1 cellular context compared by ENCODE assay signal in the genomic region with DNA sequence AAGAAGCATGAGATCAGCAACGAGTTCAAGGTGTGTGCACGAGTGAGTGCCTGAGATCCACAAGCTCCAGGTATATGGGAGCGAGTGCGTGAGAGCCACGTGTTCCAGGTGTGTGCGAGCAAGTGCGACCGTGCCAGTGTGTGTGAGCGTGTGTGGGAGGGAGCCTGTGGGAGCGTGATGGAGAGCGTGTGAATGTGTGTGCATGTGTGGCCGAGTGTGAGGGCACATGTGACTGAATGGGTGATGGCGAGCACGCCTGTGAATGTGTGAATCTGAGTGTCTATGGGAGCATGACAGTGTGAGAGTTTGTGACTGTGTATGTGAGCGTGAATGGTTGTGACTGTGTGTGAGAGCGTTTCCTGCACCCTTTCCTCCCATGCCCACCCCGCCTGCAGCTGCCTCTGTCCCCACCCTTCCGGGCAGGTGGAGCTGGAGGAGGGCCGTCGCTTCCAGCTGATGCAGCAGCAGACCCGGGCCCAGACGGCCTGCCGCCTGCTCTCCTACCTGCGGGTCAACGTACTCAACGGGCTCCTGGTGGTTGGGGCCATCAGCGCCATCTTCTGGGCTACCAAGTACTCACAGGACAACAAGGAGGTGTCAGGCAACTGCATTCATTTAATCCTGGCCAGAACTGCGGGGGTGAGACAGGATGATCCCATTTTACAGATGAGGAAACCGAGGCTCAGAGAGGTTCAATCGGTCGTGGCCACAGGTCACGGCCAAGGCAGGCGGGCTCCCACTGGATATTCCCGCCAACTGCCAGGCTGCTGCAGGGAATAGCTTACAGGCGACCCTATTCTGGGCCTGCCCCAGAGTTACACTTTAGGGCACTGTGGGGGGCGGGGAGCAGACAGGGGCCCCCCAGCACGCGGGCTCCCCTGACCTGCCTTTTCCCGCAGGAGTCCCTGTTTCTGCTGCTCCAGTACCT.
TF ChIP-seq lines count a peak whose summit lies in the region.

No MANE protein-coding gene starts in this region.

TF ChIP-seq in HepG2, 621 proteins besides CTCF, POLR2A, EP300 and RAD21 (continued from another document and continues in another):
- no peak for TF ChIP-seq ATF4 (CRISPR knock-in tag; IDR thresholded peaks at IDR 0.05)
- no peak for TF ChIP-seq XBP1 (CRISPR knock-in tag; IDR thresholded peaks at IDR 0.05)
- no peak for TF ChIP-seq NBN (conservative IDR thresholded peaks at IDR 0.05)
- no peak for TF ChIP-seq MAZ (IDR thresholded peaks at IDR 0.05; ENCODE audit: borderline replicate concordance, low read depth, low read length)
- TF ChIP-seq MAZ (CRISPR knock-in tag; IDR thresholded peaks at IDR 0.05; ENCODE audit: low read depth): peak; percentile 62; the same call in 1 of the 2 replicates
- no peak for TF ChIP-seq PRMT3 (CRISPR knock-in tag; IDR thresholded peaks at IDR 0.05; ENCODE audit: borderline replicate concordance, low read depth)
- no peak for TF ChIP-seq ZNF550 (CRISPR knock-in tag; IDR thresholded peaks at IDR 0.05; ENCODE audit: borderline replicate concordance)
- TF ChIP-seq ZFY (CRISPR knock-in tag; IDR thresholded peaks at IDR 0.05): peak; percentile 25; the same call in 1 of the 2 replicates
- no peak for TF ChIP-seq ZNF253 (CRISPR knock-in tag; IDR thresholded peaks at IDR 0.05; ENCODE audit: borderline replicate concordance)
- TF ChIP-seq ZEB1 (IDR thresholded peaks at IDR 0.05; ENCODE audit: insufficient replicate concordance, low read depth): peak; percentile 43
- TF ChIP-seq, protein P1, sequence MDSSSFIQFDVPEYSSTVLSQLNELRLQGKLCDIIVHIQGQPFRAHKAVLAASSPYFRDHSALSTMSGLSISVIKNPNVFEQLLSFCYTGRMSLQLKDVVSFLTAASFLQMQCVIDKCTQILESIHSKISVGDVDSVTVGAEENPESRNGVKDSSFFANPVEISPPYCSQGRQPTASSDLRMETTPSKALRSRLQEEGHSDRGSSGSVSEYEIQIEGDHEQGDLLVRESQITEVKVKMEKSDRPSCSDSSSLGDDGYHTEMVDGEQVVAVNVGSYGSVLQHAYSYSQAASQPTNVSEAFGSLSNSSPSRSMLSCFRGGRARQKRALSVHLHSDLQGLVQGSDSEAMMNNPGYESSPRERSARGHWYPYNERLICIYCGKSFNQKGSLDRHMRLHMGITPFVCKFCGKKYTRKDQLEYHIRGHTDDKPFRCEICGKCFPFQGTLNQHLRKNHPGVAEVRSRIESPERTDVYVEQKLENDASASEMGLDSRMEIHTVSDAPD (CRISPR knock-in tag; IDR thresholded peaks at IDR 0.05): no peak
- TF ChIP-seq MAFF (IDR thresholded peaks at IDR 0.05; ENCODE audit: low read depth, low read length): no peak
- no peak for TF ChIP-seq MZF1 (CRISPR knock-in tag; IDR thresholded peaks at IDR 0.05; ENCODE audit: borderline replicate concordance)
- TF ChIP-seq ZSCAN30 (CRISPR knock-in tag; IDR thresholded peaks at IDR 0.05): no peak
- TF ChIP-seq, protein P2, sequence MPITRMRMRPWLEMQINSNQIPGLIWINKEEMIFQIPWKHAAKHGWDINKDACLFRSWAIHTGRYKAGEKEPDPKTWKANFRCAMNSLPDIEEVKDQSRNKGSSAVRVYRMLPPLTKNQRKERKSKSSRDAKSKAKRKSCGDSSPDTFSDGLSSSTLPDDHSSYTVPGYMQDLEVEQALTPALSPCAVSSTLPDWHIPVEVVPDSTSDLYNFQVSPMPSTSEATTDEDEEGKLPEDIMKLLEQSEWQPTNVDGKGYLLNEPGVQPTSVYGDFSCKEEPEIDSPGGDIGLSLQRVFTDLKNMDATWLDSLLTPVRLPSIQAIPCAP (CRISPR knock-in tag; IDR thresholded peaks at IDR 0.05; ENCODE audit: low read depth): no peak
- TF ChIP-seq KLF16 (CRISPR knock-in tag; IDR thresholded peaks at IDR 0.05): 0 out of 4 replicates have a peak, but pooled peaks of 1 of the 2 experiments have one; percentile 41
- TF ChIP-seq GABPB1 (CRISPR knock-in tag; IDR thresholded peaks at IDR 0.05): peak; percentile 22
- no peak for TF ChIP-seq SNAI1 (CRISPR knock-in tag; IDR thresholded peaks at IDR 0.05; ENCODE audit: borderline replicate concordance)
- TF ChIP-seq GATAD2A (CRISPR knock-in tag; IDR thresholded peaks at IDR 0.05): no peak
- no peak for TF ChIP-seq GFI1 (CRISPR knock-in tag; IDR thresholded peaks at IDR 0.05; ENCODE audit: borderline replicate concordance)
- no peak for TF ChIP-seq FOXM1 (CRISPR knock-in tag; IDR thresholded peaks at IDR 0.05)
- TF ChIP-seq ZNF605 (CRISPR knock-in tag; IDR thresholded peaks at IDR 0.05): no peak
- no peak for TF ChIP-seq RORA (CRISPR knock-in tag; IDR thresholded peaks at IDR 0.05)
- TF ChIP-seq ZNF501 (CRISPR knock-in tag; IDR thresholded peaks at IDR 0.05): peak; percentile 88
- TF ChIP-seq, protein P3, sequence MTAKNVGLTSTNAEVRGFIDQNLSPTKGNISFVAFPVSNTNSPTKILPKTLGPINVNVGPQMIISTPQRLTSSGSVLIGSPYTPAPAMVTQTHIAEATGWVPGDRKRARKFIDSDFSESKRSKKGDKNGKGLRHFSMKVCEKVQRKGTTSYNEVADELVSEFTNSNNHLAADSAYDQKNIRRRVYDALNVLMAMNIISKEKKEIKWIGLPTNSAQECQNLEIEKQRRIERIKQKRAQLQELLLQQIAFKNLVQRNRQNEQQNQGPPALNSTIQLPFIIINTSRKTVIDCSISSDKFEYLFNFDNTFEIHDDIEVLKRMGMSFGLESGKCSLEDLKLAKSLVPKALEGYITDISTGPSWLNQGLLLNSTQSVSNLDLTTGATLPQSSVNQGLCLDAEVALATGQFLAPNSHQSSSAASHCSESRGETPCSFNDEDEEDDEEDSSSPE (CRISPR knock-in tag; IDR thresholded peaks at IDR 0.05): 0 out of 2 replicates have a peak, but pooled peaks have one; percentile 32
- 0 out of 2 replicates have a peak, but pooled peaks have one; percentile 36 for TF ChIP-seq ZBTB7B (CRISPR knock-in tag; IDR thresholded peaks at IDR 0.05)
- no peak for TF ChIP-seq GPN1 (CRISPR knock-in tag; IDR thresholded peaks at IDR 0.05; ENCODE audit: borderline replicate concordance)
- TF ChIP-seq HNRNPL (IDR thresholded peaks at IDR 0.05; ENCODE audit: low read depth, low read length): 0 out of 2 replicates have a peak, but pooled peaks have one; percentile 7
- no peak for TF ChIP-seq ZNF362 (CRISPR knock-in tag; IDR thresholded peaks at IDR 0.05; ENCODE audit: borderline replicate concordance)
- TF ChIP-seq MTF1 (CRISPR knock-in tag; IDR thresholded peaks at IDR 0.05): no peak
- TF ChIP-seq ZMYM4 (CRISPR knock-in tag; IDR thresholded peaks at IDR 0.05): no peak
- no peak for TF ChIP-seq SRSF9 (IDR thresholded peaks at IDR 0.05; ENCODE audit: borderline replicate concordance, insufficient read depth, low read depth, low read length, poor library complexity, severe bottlenecking)
- TF ChIP-seq HOXA9 (CRISPR knock-in tag; IDR thresholded peaks at IDR 0.05; ENCODE audit: borderline replicate concordance): 0 out of 2 replicates have a peak, but pooled peaks have one; percentile 35
- TF ChIP-seq TSC22D2 (CRISPR knock-in tag; IDR thresholded peaks at IDR 0.05; ENCODE audit: borderline replicate concordance): no peak
- TF ChIP-seq IKZF4 (CRISPR knock-in tag; IDR thresholded peaks at IDR 0.05; ENCODE audit: borderline replicate concordance, low read depth, not compliant biosample characterization): no peak
- no peak for TF ChIP-seq MIXL1 (CRISPR knock-in tag; IDR thresholded peaks at IDR 0.05)
- no peak for TF ChIP-seq POLR2AphosphoS2 (IDR thresholded peaks at IDR 0.05; ENCODE audit: low read depth, low read length)
- no peak for TF ChIP-seq ATM (IDR thresholded peaks at IDR 0.05; ENCODE audit: borderline replicate concordance)
- no peak for TF ChIP-seq ZNF773 (CRISPR knock-in tag; IDR thresholded peaks at IDR 0.05; ENCODE audit: borderline replicate concordance)
- TF ChIP-seq KLF9 (CRISPR knock-in tag; IDR thresholded peaks at IDR 0.05; ENCODE audit: low read depth): no peak
- TF ChIP-seq, protein P4, sequence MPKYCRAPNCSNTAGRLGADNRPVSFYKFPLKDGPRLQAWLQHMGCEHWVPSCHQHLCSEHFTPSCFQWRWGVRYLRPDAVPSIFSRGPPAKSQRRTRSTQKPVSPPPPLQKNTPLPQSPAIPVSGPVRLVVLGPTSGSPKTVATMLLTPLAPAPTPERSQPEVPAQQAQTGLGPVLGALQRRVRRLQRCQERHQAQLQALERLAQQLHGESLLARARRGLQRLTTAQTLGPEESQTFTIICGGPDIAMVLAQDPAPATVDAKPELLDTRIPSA (CRISPR knock-in tag; IDR thresholded peaks at IDR 0.05; ENCODE audit: borderline replicate concordance): no peak
- no peak for TF ChIP-seq ZNF780A (CRISPR knock-in tag; IDR thresholded peaks at IDR 0.05)
- TF ChIP-seq NR2F1 (CRISPR knock-in tag; IDR thresholded peaks at IDR 0.05): no peak
- TF ChIP-seq RFX1 (IDR thresholded peaks at IDR 0.05): no peak; the same call in 1 of the 2 replicates
- peak; percentile 95 for TF ChIP-seq XRCC5 (optimal IDR thresholded peaks at IDR 0.05; ENCODE audit: low read length)
- no peak for TF ChIP-seq ELF4 (CRISPR knock-in tag; IDR thresholded peaks at IDR 0.05; ENCODE audit: borderline replicate concordance)
- no peak for TF ChIP-seq ZC3H13 (CRISPR knock-in tag; IDR thresholded peaks at IDR 0.05)
- TF ChIP-seq SRSF4 (IDR thresholded peaks at IDR 0.05; ENCODE audit: low read depth, low read length, poor library complexity, severe bottlenecking): no peak
- TF ChIP-seq, protein P5, sequence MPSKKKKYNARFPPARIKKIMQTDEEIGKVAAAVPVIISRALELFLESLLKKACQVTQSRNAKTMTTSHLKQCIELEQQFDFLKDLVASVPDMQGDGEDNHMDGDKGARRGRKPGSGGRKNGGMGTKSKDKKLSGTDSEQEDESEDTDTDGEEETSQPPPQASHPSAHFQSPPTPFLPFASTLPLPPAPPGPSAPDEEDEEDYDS (CRISPR knock-in tag; IDR thresholded peaks at IDR 0.05): no peak
- TF ChIP-seq, protein P6, sequence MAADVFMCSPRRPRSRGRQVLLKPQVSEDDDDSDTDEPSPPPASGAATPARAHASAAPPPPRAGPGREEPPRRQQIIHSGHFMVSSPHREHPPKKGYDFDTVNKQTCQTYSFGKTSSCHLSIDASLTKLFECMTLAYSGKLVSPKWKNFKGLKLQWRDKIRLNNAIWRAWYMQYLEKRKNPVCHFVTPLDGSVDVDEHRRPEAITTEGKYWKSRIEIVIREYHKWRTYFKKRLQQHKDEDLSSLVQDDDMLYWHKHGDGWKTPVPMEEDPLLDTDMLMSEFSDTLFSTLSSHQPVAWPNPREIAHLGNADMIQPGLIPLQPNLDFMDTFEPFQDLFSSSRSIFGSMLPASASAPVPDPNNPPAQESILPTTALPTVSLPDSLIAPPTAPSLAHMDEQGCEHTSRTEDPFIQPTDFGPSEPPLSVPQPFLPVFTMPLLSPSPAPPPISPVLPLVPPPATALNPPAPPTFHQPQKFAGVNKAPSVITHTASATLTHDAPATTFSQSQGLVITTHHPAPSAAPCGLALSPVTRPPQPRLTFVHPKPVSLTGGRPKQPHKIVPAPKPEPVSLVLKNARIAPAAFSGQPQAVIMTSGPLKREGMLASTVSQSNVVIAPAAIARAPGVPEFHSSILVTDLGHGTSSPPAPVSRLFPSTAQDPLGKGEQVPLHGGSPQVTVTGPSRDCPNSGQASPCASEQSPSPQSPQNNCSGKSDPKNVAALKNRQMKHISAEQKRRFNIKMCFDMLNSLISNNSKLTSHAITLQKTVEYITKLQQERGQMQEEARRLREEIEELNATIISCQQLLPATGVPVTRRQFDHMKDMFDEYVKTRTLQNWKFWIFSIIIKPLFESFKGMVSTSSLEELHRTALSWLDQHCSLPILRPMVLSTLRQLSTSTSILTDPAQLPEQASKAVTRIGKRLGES (CRISPR knock-in tag; IDR thresholded peaks at IDR 0.05; ENCODE audit: borderline replicate concordance): no peak
- no peak for TF ChIP-seq RFX3 (CRISPR knock-in tag; IDR thresholded peaks at IDR 0.05)
- TF ChIP-seq, protein P7, sequence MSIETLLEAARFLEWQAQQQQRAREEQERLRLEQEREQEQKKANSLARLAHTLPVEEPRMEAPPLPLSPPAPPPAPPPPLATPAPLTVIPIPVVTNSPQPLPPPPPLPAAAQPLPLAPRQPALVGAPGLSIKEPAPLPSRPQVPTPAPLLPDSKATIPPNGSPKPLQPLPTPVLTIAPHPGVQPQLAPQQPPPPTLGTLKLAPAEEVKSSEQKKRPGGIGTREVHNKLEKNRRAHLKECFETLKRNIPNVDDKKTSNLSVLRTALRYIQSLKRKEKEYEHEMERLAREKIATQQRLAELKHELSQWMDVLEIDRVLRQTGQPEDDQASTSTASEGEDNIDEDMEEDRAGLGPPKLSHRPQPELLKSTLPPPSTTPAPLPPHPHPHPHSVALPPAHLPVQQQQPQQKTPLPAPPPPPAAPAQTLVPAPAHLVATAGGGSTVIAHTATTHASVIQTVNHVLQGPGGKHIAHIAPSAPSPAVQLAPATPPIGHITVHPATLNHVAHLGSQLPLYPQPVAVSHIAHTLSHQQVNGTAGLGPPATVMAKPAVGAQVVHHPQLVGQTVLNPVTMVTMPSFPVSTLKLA (IDR thresholded peaks at IDR 0.05): peak; percentile 78
- no peak for TF ChIP-seq ARID3A (IDR thresholded peaks at IDR 0.05; ENCODE audit: low read depth, low read length)
- no peak for TF ChIP-seq ZFP37 (CRISPR knock-in tag; IDR thresholded peaks at IDR 0.05; ENCODE audit: borderline replicate concordance)
- TF ChIP-seq BHLHE40 (IDR thresholded peaks at IDR 0.05; ENCODE audit: low read length): no peak
- TF ChIP-seq ZNF24 (IDR thresholded peaks at IDR 0.05): peak; percentile 71; the same call in 1 of the 2 replicates
- TF ChIP-seq POLR2AphosphoS5 (IDR thresholded peaks at IDR 0.05; ENCODE audit: low read depth, low read length): no peak
